Comparison of ENCODE assay signal across 11 cellular contexts in genomic region chr22:39212721-39213376, GRCh38. TPM values are rescaled to one million over a fixed set of nuclear protein-coding genes. Genes with fewer than 3 reads are reported as not detected.
A peak's percentile ranks its signal among the peaks of the same experiment; 100 is the strongest.
DNase-seq lines count a peak whose midpoint lies in the region; ATAC-seq and TF ChIP-seq lines count a peak whose summit lies in the region.
"Had no signal": no experiment of that assay in that cellular context is flagged by ENCODE, and none has a peak within 500 bp of the region (broad histone marks: within the 10 kb centered on the region; RNA-seq: fewer than 3 reads in every experiment).

No MANE protein-coding gene starts in this region.

- no peaks in the 10 kb centered on the region for H3K9me3 ChIP-seq in lower lobe of right lung

- DNase-seq in D341Med (ENCODE audit: low spot score) (peak; percentile 22), HT1080 (ENCODE audit: low read depth) (peak; percentile 71), amniotic epithelial cell (ENCODE audit: low read depth) (peak; percentile 99), lower lobe of right lung (peak; percentile 12), DMS79 (lab: John Stamatoyannopoulos, UW) (no peak), UCSD-AML1 (lab: John Stamatoyannopoulos, UW; ENCODE audit: unreplicated experiment) (no peak), GDM1 (lab: John Stamatoyannopoulos, UW) (no peak)
- no peak for DNase-seq in activated T-cell treated with anti-CD3 and anti-CD28 coated beads, Interleukin-2, amount 50 U/mL, for 72 hours
- DNase-seq: DMS53; stimulated activated CD4-positive, alpha-beta T cell treated with anti-CD3 and anti-CD28 coated beads, Interleukin-4, amount 100 ng/mL, for 1 hour had no signal

- H3K9me3 Mint-ChIP-seq in activated T-cell treated with anti-CD3 and anti-CD28 coated beads, Interleukin-2, amount 50 U/mL, for 72 hours: no peaks in the 10 kb centered on the region
- H3K9me3 Mint-ChIP-seq: activated naive CD4-positive, alpha-beta T cell treated with anti-CD3 and anti-CD28 coated beads, Interleukin-2, amount 50 U/mL, for 72 hours had no signal

- peaks cover 5% of the 10 kb centered on the region for H3K4me1 Mint-ChIP-seq in activated T-cell treated with anti-CD3 and anti-CD28 coated beads, Interleukin-2, amount 50 U/mL, for 72 hours (ENCODE audit: low read depth)

- H3K4me3 ChIP-seq in lower lobe of right lung: no peak overlapping the region

- no peak overlapping the region for H3K27ac Mint-ChIP-seq in activated T-cell treated with anti-CD3 and anti-CD28 coated beads, Interleukin-2, amount 50 U/mL, for 72 hours
- H3K27ac Mint-ChIP-seq: activated naive CD4-positive, alpha-beta T cell treated with anti-CD3 and anti-CD28 coated beads, Interleukin-2, amount 50 U/mL, for 72 hours had no signal

- TF ChIP-seq CTCF in lower lobe of right lung (IDR thresholded peaks at IDR 0.05): no peak

- ATAC-seq in lower lobe of right lung: peak in 1 of 2 donors; percentile 29
- no peak for ATAC-seq in activated T-cell treated with anti-CD3 and anti-CD28 coated beads, Interleukin-2, amount 50 U/mL, for 72 hours (replicated peaks in 1 of 2)
- ATAC-seq: activated naive CD4-positive, alpha-beta T cell treated with anti-CD3 and anti-CD28 coated beads, Interleukin-2, amount 50 U/mL, for 72 hours had no signal

- H3K4me3 Mint-ChIP-seq in activated T-cell treated with anti-CD3 and anti-CD28 coated beads, Interleukin-2, amount 50 U/mL, for 72 hours: no peak overlapping the region

- H3K27me3 Mint-ChIP-seq in activated T-cell treated with anti-CD3 and anti-CD28 coated beads, Interleukin-2, amount 50 U/mL, for 72 hours (ENCODE audit: low read depth): peaks cover 25% of the 10 kb centered on the region

- intact Hi-C loops in lower lobe of right lung (cut with DNase I): no loop called here

- H3K4me1 ChIP-seq in lower lobe of right lung: no peaks in the 10 kb centered on the region

- no peaks in the 10 kb centered on the region for H3K36me3 Mint-ChIP-seq in activated T-cell treated with anti-CD3 and anti-CD28 coated beads, Interleukin-2, amount 50 U/mL, for 72 hours (ENCODE audit: insufficient read depth in 2 of 2)
- H3K36me3 Mint-ChIP-seq: activated naive CD4-positive, alpha-beta T cell treated with anti-CD3 and anti-CD28 coated beads, Interleukin-2, amount 50 U/mL, for 72 hours had no signal

- no peaks in the 10 kb centered on the region for H3K36me3 ChIP-seq in lower lobe of right lung

- H3K27ac ChIP-seq in lower lobe of right lung: no peak overlapping the region

- no peaks in the 10 kb centered on the region for H3K27me3 ChIP-seq in lower lobe of right lung (ENCODE audit: low read depth)

RNA-seq across cellular contexts. Expression of gene PDGFB, which starts 31.9 kb away (rescaled TPM):
- 0.06 TPM in 1 of 2 replicates, not detected in the other for total RNA-seq in HT1080 (2014; rRNA removed; shearing (Covaris generic))
- polyA plus RNA-seq in HT1080 (2015; cell fraction: cytosol; rRNA removed): 0.34 and 0.44 TPM in 2 replicates
- 0.32 and 0.33 TPM in 2 replicates for polyA plus RNA-seq in HT1080 (2015; cell fraction: nucleus; rRNA removed)
- 30.5 TPM for total RNA-seq in lower lobe of right lung
- 1 to 10 TPM; 2.9 to 4.6 TPM for total RNA-seq in activated T-cell treated with anti-CD3 and anti-CD28 coated beads, Interleukin-2, amount 50 U/mL, for 72 hours

Comparison
In these comparisons a context has a peak if more than half of its experiments do, and no peak if none do; other contexts are left out.
1. DNase-seq: peak in D341Med (single experiment), HT1080 (single experiment), amniotic epithelial cell (single experiment) and lower lobe of right lung (single experiment); none in activated T-cell treated with anti-CD3 and anti-CD28 coated beads, Interleukin-2, amount 50 U/mL, for 72 hours (0 of 2), DMS79 (single experiment), UCSD-AML1 (single experiment) and GDM1 (single experiment).